Comparison of ENCODE assay signal across 2 cellular contexts in the genomic region with DNA sequence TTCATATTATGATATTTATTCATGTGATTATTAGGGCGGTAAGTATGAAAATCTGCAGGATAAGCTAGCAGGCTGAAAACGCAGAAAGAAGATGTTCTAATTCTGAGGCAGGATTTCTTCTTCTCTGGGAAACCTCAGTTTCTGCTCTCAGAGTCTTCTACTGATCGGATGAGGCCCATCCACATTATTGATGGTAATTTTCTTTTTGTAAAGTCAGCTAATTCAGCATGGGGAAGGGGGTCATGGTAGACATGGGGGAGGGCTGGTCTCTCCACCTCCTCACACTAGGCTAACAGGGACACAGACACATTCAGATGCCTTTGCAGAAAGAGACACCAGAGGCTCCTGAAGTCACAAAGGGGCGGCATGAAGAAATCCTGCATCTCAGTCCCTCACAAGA.
TF ChIP-seq lines count a peak whose summit lies in the region.

No MANE protein-coding gene starts in this region.

TF ChIP-seq in HepG2, 621 proteins besides CTCF, POLR2A, EP300 and RAD21:
- TF ChIP-seq ATF7-NPFF (CRISPR knock-in tag; IDR thresholded peaks at IDR 0.05; ENCODE audit: low read depth) (no peak), PPARG (CRISPR knock-in tag; conservative IDR thresholded peaks at IDR 0.05) (no peak), MAFF (IDR thresholded peaks at IDR 0.05; ENCODE audit: low read depth, low read length) (peak; percentile 65), MAFK (conservative IDR thresholded peaks at IDR 0.05 in 1 of 2, IDR thresholded peaks at IDR 0.05 in 1 of 2; ENCODE audit: low read length in 2 of 2) (peak; percentile 66 to 69)
- TF ChIP-seq, protein P1, sequence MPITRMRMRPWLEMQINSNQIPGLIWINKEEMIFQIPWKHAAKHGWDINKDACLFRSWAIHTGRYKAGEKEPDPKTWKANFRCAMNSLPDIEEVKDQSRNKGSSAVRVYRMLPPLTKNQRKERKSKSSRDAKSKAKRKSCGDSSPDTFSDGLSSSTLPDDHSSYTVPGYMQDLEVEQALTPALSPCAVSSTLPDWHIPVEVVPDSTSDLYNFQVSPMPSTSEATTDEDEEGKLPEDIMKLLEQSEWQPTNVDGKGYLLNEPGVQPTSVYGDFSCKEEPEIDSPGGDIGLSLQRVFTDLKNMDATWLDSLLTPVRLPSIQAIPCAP (CRISPR knock-in tag; IDR thresholded peaks at IDR 0.05; ENCODE audit: low read depth) = no peak
- TF ChIP-seq, protein P2, sequence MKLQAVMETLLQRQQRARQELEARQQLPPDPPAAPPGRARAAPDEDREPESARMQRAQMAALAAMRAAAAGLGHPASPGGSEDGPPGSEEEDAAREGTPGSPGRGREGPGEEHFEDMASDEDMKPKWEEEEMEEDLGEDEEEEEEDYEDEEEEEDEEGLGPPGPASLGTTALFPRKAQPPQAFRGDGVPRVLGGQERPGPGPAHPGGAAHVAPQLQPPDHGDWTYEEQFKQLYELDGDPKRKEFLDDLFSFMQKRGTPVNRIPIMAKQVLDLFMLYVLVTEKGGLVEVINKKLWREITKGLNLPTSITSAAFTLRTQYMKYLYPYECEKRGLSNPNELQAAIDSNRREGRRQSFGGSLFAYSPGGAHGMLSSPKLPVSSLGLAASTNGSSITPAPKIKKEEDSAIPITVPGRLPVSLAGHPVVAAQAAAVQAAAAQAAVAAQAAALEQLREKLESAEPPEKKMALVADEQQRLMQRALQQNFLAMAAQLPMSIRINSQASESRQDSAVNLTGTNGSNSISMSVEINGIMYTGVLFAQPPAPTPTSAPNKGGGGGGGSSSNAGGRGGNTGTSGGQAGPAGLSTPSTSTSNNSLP (IDR thresholded peaks at IDR 0.05; ENCODE audit: low read depth, low read length) = no peak

TF ChIP-seq in IMR-90, 13 proteins besides CTCF, POLR2A, EP300 and RAD21:
- TF ChIP-seq FOS (IDR thresholded peaks at IDR 0.05; ENCODE audit: low read depth, low read length) (no peak), MAFK (IDR thresholded peaks at IDR 0.05; ENCODE audit: low read depth, low read length) (0 out of 2 replicates have a peak, but pooled peaks have one; percentile 18)
